ENCODE assay signal across 17 cellular contexts in the genomic region with DNA sequence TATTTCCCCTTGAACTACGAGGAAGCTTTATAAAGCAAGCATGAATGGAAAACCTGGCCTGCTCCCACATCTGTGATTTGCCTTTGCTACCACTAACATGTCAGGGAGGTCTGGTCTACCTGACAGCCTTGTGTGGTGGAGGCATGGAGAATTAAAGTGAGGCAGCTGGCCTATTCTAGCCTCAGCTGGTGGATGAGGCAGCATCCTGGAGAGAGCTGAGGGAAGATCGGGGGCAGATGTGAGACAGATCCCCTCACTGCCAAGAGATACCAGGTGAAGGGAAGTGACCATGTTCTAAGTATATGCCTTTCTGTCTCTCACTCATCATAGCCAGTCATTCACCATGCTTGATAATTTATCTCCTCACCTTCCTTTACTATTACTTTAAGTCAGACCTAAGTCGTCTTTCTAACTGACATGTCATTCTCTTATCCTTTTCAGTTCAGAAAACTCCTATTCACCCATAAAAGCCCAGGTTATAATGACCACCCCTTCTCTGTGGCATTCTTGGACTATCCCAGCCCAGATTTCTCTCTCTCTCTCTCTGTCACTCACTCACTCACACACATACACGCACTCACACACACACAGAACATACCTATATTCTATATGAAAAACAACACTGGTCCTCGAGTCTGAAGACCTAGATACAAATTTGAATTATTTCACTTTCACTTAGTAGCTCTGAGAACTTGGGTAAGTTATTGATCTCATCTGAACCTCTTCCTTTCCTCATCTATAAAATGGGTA.
A peak's percentile ranks its signal among the peaks of the same experiment; 100 is the strongest.
DNase-seq lines count a peak whose midpoint lies in the region; ATAC-seq and TF ChIP-seq lines count a peak whose summit lies in the region.
"Had no signal": no experiment of that assay in that cellular context is flagged by ENCODE, and none has a peak within 500 bp of the region (broad histone marks: within the 10 kb centered on the region; RNA-seq: fewer than 3 reads in every experiment).

No MANE protein-coding gene starts in this region.

- H3K4me3 ChIP-seq in SK-N-SH (ENCODE audit: low read depth in 2 of 2, low read length in 1 of 2) (no peak overlapping the region), OCI-LY1 (ENCODE audit: low read depth, low read length, poor library complexity, severe bottlenecking) (no peak overlapping the region)
- H3K4me3 ChIP-seq: PC-9 had no signal

- DNase-seq in SK-N-SH (no peak), COR-L47 (lab: John Stamatoyannopoulos, UW) (no peak), NCI-H345 treated with DMSO at 0.1 percent for 48 hours (lab: John Stamatoyannopoulos, UW; ENCODE audit: unreplicated experiment) (no peak), DMS53 treated with DMSO at 0.1 percent for 48 hours (lab: John Stamatoyannopoulos, UW; ENCODE audit: unreplicated experiment) (no peak)
- DNase-seq: 8988T, DMS79 treated with DMSO at 0.1 percent for 48 hours, NCI-H1694, NCI-H2171, PC-9, RPMI8226, SHP77 had no signal

- no peak for TF ChIP-seq RAD21 in SK-N-SH (IDR thresholded peaks at IDR 0.05; ENCODE audit: low read length)

- H2AFZ ChIP-seq in SK-N-SH (ENCODE audit: low read depth) (no peak overlapping the region), OCI-LY1 (ENCODE audit: low read length) (no peak overlapping the region)
- H2AFZ ChIP-seq: PC-9 had no signal

- H3K27me3 ChIP-seq in SK-N-SH (ENCODE audit: insufficient read depth) (no peaks in the 10 kb centered on the region), OCI-LY1 (ENCODE audit: insufficient read depth, low read length) (no peaks in the 10 kb centered on the region; the same call in 1 of the 2 replicates)

- H3K27ac ChIP-seq in SK-N-SH (ENCODE audit: low read depth in 2 of 2, low read length in 1 of 2), result no peak overlapping the region
- H3K27ac ChIP-seq in OCI-LY1 (ENCODE audit: low read depth, low read length, poor library complexity, severe bottlenecking), result peak overlapping the region; percentile 7
- H3K27ac ChIP-seq: KMS-11, PC-9 had no signal

- peaks cover 0 to 8% of the 10 kb centered on the region in 2 experiments; a peak in 1 of 4 replicates for H3K4me1 ChIP-seq in SK-N-SH (ENCODE audit: control insufficient read depth in 1 of 2, insufficient read depth in 2 of 2, low read depth in 1 of 2, low read length in 1 of 2)
- peaks cover 19% of the 10 kb centered on the region for H3K4me1 ChIP-seq in OCI-LY1 (ENCODE audit: insufficient read depth, low read length, severe bottlenecking)

- H3K79me2 ChIP-seq in SK-N-SH (ENCODE audit: insufficient read depth) (no peaks in the 10 kb centered on the region), OCI-LY1 (ENCODE audit: insufficient read depth, low read length) (no peaks in the 10 kb centered on the region)

- H3F3A ChIP-seq in SK-N-SH (replicated peaks; ENCODE audit: insufficient read depth), result no peaks in the 10 kb centered on the region
- no peaks in the 10 kb centered on the region for H3F3A ChIP-seq in OCI-LY1 (ENCODE audit: insufficient read depth, low read length)

- TF ChIP-seq CTCF in SK-N-SH (IDR thresholded peaks at IDR 0.05) (no peak), OCI-LY1 (IDR thresholded peaks at IDR 0.05; ENCODE audit: low read length) (no peak)

- H3K27me3 Mint-ChIP-seq in stimulated activated memory B cell treated with anti-CD40 and anti-IgM and Interleukin-4, amounts not matched to agents 10 μg/mL and 1 μg/mL and 100 μg/mL, for 72 hours, result no peaks in the 10 kb centered on the region

- H4K20me1 ChIP-seq in SK-N-SH (ENCODE audit: insufficient read depth), result no peaks in the 10 kb centered on the region
- H4K20me1 ChIP-seq in OCI-LY1 (ENCODE audit: insufficient read depth, low read length), result no peaks in the 10 kb centered on the region

- peak overlapping the region; percentile 3 for H3K27ac Mint-ChIP-seq in stimulated activated memory B cell treated with anti-CD40 and anti-IgM and Interleukin-4, amounts not matched to agents 10 μg/mL and 1 μg/mL and 100 μg/mL, for 72 hours
- H3K27ac Mint-ChIP-seq: CD14-positive monocyte had no signal

- no peak overlapping the region for H3K4me2 ChIP-seq in SK-N-SH
- peak overlapping the region; percentile 47; the same call in 1 of the 2 replicates for H3K4me2 ChIP-seq in OCI-LY1 (ENCODE audit: low read length)
- H3K4me2 ChIP-seq: KMS-11, PC-9 had no signal

- POLR2A ChIA-PET in SK-N-SH (lab: Yijun Ruan, JAX), result no interaction called here

- no peaks in the 10 kb centered on the region for H3K9me2 ChIP-seq in SK-N-SH
- no peaks in the 10 kb centered on the region for H3K9me2 ChIP-seq in OCI-LY1 (ENCODE audit: low read depth, low read length)

- CTCF ChIA-PET in SK-N-SH (lab: Yijun Ruan, JAX), result interaction anchor here (1.0 to 1.2 kb wide), 2 partner anchors 12 to 49 kb away, joined by 3 read pairs; no protein-coding TSS in a partner anchor

- no peak for ATAC-seq in SK-N-SH treated with all-trans-retinoic acid at 6 μM for 48 hours
- ATAC-seq in HG02642 (IDR thresholded peaks at IDR 0.05; ENCODE audit: poor library complexity, unreplicated experiment), result peak; percentile 12
- ATAC-seq in stimulated activated memory B cell treated with anti-CD40 and anti-IgM and Interleukin-4, amounts not matched to agents 10 μg/mL and 1 μg/mL and 100 μg/mL, for 72 hours, result peak; percentile 31

- WGBS in SK-N-SH (ENCODE audit: low lambda C conversion rate), result 51% methylated on average over 5 of the region's 5 CpGs

- no peaks in the 10 kb centered on the region for H3K36me3 Mint-ChIP-seq in stimulated activated memory B cell treated with anti-CD40 and anti-IgM and Interleukin-4, amounts not matched to agents 10 μg/mL and 1 μg/mL and 100 μg/mL, for 72 hours
- H3K36me3 Mint-ChIP-seq: CD14-positive monocyte had no signal

- H3K4me3 Mint-ChIP-seq in stimulated activated memory B cell treated with anti-CD40 and anti-IgM and Interleukin-4, amounts not matched to agents 10 μg/mL and 1 μg/mL and 100 μg/mL, for 72 hours, result no peak overlapping the region
- H3K4me3 Mint-ChIP-seq: CD14-positive monocyte had no signal

- TF ChIP-seq EP300 in SK-N-SH (IDR thresholded peaks at IDR 0.05; ENCODE audit: borderline replicate concordance in 1 of 2, low read depth in 1 of 2, low read length in 1 of 2), result no peak

- no peaks in the 10 kb centered on the region for H3K36me3 ChIP-seq in SK-N-SH (replicated peaks in 1 of 2; ENCODE audit: control insufficient read depth in 1 of 2, insufficient read depth in 2 of 2, low read length in 1 of 2)
- no peaks in the 10 kb centered on the region for H3K36me3 ChIP-seq in OCI-LY1 (ENCODE audit: insufficient read depth, low read length)

- no peak overlapping the region for H3K9ac ChIP-seq in SK-N-SH
- H3K9ac ChIP-seq in OCI-LY1 (ENCODE audit: low read length), result no peak overlapping the region; the same call in 1 of the 2 replicates
- H3K9ac ChIP-seq: KMS-11 had no signal

- peaks cover 4% of the 10 kb centered on the region for H3K9me3 Mint-ChIP-seq in stimulated activated memory B cell treated with anti-CD40 and anti-IgM and Interleukin-4, amounts not matched to agents 10 μg/mL and 1 μg/mL and 100 μg/mL, for 72 hours

- H3K9me3 ChIP-seq in SK-N-SH (no peaks in the 10 kb centered on the region), OCI-LY1 (ENCODE audit: low read length) (no peaks in the 10 kb centered on the region)

- H3K4me1 Mint-ChIP-seq in stimulated activated memory B cell treated with anti-CD40 and anti-IgM and Interleukin-4, amounts not matched to agents 10 μg/mL and 1 μg/mL and 100 μg/mL, for 72 hours, result peaks cover 60% of the 10 kb centered on the region
- H3K4me1 Mint-ChIP-seq: CD14-positive monocyte had no signal

TF ChIP-seq in SK-N-SH treated with all-trans-retinoic acid at 6 μM for 48 hours, 23 proteins besides CTCF, POLR2A, EP300 and RAD21:
- TF ChIP-seq, protein P1, sequence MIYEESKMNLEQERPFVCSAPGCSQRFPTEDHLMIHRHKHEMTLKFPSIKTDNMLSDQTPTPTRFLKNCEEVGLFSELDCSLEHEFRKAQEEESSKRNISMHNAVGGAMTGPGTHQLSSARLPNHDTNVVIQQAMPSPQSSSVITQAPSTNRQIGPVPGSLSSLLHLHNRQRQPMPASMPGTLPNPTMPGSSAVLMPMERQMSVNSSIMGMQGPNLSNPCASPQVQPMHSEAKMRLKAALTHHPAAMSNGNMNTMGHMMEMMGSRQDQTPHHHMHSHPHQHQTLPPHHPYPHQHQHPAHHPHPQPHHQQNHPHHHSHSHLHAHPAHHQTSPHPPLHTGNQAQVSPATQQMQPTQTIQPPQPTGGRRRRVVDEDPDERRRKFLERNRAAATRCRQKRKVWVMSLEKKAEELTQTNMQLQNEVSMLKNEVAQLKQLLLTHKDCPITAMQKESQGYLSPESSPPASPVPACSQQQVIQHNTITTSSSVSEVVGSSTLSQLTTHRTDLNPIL (CRISPR knock-in tag; IDR thresholded peaks at IDR 0.05; ENCODE audit: low read depth), result no peak
- TF ChIP-seq ZFP3 (CRISPR knock-in tag; IDR thresholded peaks at IDR 0.05), result peak; percentile 73; the same call in 1 of the 2 replicates

TF ChIP-seq in SK-N-SH, 30 proteins besides CTCF, POLR2A, EP300 and RAD21:
- no peak for TF ChIP-seq YY1 (IDR thresholded peaks at IDR 0.05; ENCODE audit: low read depth)
TF ChIP-seq in SK-N-SH: peak in this region for 0.
